In genomic region chr14:39174560-39175444, GRCh38 we compare ENCODE assay signal across 1 cellular context.
TF ChIP-seq lines count a peak whose summit lies in the region.

Gene PNN (plus strand): TSS chr14:39175254. CDS start chr14:39175280, 26 bp downstream.

TF ChIP-seq in K562, 482 proteins besides CTCF, POLR2A, EP300 and RAD21 (continued from another document and continues in another):
- TF ChIP-seq, protein P1, sequence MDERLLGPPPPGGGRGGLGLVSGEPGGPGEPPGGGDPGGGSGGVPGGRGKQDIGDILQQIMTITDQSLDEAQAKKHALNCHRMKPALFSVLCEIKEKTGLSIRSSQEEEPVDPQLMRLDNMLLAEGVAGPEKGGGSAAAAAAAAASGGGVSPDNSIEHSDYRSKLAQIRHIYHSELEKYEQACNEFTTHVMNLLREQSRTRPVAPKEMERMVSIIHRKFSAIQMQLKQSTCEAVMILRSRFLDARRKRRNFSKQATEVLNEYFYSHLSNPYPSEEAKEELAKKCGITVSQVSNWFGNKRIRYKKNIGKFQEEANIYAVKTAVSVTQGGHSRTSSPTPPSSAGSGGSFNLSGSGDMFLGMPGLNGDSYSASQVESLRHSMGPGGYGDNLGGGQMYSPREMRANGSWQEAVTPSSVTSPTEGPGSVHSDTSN (CRISPR knock-in tag; IDR thresholded peaks at IDR 0.05; ENCODE audit: low read depth), result peak; percentile 68
- TF ChIP-seq, protein P1 (tag; conservative IDR thresholded peaks at IDR 0.05; ENCODE audit: low read depth), result peak; percentile 97
- TF ChIP-seq ATF7 (IDR thresholded peaks at IDR 0.05) (peak; percentile 100), RNF2 (IDR thresholded peaks at IDR 0.05) (peak; percentile 78), PKNOX1 (IDR thresholded peaks at IDR 0.05) (peak; percentile 99), ZNF143 (CRISPR knock-in tag; IDR thresholded peaks at IDR 0.05) (no peak), ZNF639 (CRISPR knock-in tag; conservative IDR thresholded peaks at IDR 0.05 in 1 of 2, IDR thresholded peaks at IDR 0.05 in 1 of 2) (no peak), IRF9 (tag; IDR thresholded peaks at IDR 0.05) (no peak), ETV1 (tag; conservative IDR thresholded peaks at IDR 0.05; ENCODE audit: low read depth) (peak; percentile 99), AFF1 (IDR thresholded peaks at IDR 0.05; ENCODE audit: low read depth in 1 of 2, partially characterized antibody in 2 of 2) (peak; percentile 29 to 36), ZZZ3 (IDR thresholded peaks at IDR 0.05) (0 out of 2 replicates have a peak, but pooled peaks have one; percentile 29), ZKSCAN8 (CRISPR knock-in tag; IDR thresholded peaks at IDR 0.05) (no peak), TFAP4 (CRISPR knock-in tag; IDR thresholded peaks at IDR 0.05; ENCODE audit: borderline replicate concordance) (peak; percentile 77; the same call in 1 of the 2 replicates), BRD9 (IDR thresholded peaks at IDR 0.05; ENCODE audit: low read depth, partially characterized antibody) (no peak), RBM25 (IDR thresholded peaks at IDR 0.05; ENCODE audit: low read depth, low read length, severe bottlenecking) (peak; percentile 93), XRCC4 (IDR thresholded peaks at IDR 0.05; ENCODE audit: extremely low read depth, insufficient read depth, insufficient read length) (no peak), MBD1 (CRISPR knock-in tag; IDR thresholded peaks at IDR 0.05) (no peak), MEIS2 (IDR thresholded peaks at IDR 0.05; ENCODE audit: partially characterized antibody) (peak; percentile 37), HOMEZ (CRISPR knock-in tag; IDR thresholded peaks at IDR 0.05) (no peak), USF2 (CRISPR knock-in tag; IDR thresholded peaks at IDR 0.05) (no peak), ZNF146 (CRISPR knock-in tag; IDR thresholded peaks at IDR 0.05; ENCODE audit: unreplicated experiment) (no peak), TOE1 (IDR thresholded peaks at IDR 0.05; ENCODE audit: borderline replicate concordance) (peak; percentile 96), TOE1 (CRISPR knock-in tag; IDR thresholded peaks at IDR 0.05; ENCODE audit: borderline replicate concordance, low read depth) (no peak), ZC3H4 (CRISPR knock-in tag; IDR thresholded peaks at IDR 0.05; ENCODE audit: borderline replicate concordance) (no peak), ZNF766 (CRISPR knock-in tag; conservative IDR thresholded peaks at IDR 0.05) (peak; percentile 12; the same call in 1 of the 2 replicates), ESRRA (IDR thresholded peaks at IDR 0.05; ENCODE audit: borderline replicate concordance, low read depth) (peak; percentile 27; the same call in 1 of the 2 replicates), ZNF23 (CRISPR knock-in tag; IDR thresholded peaks at IDR 0.05) (no peak), ETS1 (conservative IDR thresholded peaks at IDR 0.05; ENCODE audit: control insufficient read depth, low read depth, low read length) (no peak), RB1 (IDR thresholded peaks at IDR 0.05; ENCODE audit: low read depth) (peak; percentile 69)
- TF ChIP-seq, protein P2, sequence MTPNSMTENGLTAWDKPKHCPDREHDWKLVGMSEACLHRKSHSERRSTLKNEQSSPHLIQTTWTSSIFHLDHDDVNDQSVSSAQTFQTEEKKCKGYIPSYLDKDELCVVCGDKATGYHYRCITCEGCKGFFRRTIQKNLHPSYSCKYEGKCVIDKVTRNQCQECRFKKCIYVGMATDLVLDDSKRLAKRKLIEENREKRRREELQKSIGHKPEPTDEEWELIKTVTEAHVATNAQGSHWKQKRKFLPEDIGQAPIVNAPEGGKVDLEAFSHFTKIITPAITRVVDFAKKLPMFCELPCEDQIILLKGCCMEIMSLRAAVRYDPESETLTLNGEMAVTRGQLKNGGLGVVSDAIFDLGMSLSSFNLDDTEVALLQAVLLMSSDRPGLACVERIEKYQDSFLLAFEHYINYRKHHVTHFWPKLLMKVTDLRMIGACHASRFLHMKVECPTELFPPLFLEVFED (CRISPR knock-in tag; conservative IDR thresholded peaks at IDR 0.05), result 0 out of 2 replicates have a peak, but pooled peaks have one; percentile 26
- TF ChIP-seq, protein P3, sequence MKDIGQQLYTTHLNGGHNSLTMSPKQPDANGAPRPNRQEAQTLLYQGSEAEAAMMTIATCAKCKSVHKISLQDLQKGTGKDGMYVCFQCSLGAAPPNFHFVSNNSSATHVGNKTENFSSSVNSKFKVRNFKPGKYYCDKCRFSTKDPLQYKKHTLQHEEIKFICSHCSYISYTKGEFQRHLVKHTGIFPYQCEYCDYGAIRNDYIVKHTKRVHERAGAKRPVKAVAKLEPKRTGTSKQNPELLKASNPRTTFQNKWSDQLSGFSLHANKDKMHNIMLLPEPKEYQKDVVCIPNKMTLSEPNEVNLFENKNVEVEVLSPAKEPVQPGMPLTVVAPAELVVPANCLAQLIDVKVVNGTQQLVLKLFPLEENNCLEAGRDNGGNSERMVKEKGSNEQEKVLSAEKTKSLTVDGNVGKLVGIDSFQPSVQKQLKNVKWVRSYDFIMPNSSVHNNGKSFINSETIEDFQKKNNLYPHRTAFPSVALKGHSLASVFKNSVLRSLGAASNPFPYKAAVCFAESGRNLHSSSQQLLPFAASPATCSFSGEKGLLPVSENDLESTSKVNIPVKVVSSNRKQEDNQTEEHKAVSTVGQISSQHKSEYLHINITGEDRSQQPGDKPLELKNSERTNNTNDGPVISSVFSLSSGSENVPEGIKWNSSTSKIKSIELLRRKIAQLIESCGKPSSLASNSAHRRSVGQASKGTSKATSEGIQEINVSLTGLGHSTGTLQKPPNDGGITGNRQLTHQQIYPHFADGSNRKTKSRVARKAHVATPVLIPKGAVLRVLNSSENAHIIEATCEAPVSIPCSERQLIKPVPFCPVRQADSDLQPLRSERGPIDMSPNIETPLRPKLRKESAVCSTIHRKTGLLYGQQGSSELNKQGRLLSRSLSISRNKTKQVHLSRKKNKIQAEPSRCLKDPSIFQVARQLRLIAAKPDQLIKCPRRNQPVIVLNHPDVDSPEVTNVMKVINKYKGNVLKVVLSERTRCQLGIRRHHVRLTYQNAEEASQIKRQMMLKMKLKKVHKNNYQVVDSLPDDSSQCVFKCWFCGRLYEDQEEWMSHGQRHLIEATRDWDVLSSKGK (CRISPR knock-in tag; IDR thresholded peaks at IDR 0.05), result no peak
- TF ChIP-seq, protein P4, sequence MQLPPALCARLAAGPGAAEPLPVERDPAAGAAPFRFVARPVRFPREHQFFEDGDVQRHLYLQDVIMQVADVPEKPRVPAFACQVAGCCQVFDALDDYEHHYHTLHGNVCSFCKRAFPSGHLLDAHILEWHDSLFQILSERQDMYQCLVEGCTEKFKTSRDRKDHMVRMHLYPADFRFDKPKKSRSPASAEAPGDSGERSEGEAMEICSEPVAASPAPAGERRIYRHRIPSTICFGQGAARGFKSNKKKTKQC (CRISPR knock-in tag; IDR thresholded peaks at IDR 0.05), result no peak
